27 cellular contexts compared by ENCODE assay signal in the genomic region with DNA sequence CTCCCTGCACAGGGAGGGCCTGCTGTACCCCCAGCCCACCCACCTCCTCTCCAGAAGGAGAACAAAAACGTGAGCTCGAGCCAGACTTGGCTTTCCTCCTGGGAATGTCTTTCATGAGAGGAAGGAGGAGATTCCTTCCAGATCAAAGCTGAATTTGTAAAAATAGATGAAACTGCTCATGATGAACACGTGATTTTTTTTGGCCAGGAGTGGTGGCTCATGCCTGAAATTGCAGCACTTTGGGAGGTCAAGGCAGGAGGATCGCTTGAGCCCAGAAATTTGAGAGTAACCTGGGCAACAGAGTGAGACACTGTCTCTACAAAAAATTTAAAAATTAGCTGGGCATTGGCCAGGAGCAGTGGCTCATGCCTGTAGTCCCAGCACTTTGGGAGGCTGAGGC. TPM values are rescaled to one million over a fixed set of nuclear protein-coding genes. Genes with fewer than 3 reads are reported as not detected.
"Had no signal": no experiment of that assay in that cellular context is flagged by ENCODE, and none has a peak within 500 bp of the region (broad histone marks: within the 10 kb centered on the region; RNA-seq: fewer than 3 reads in every experiment).

No MANE protein-coding gene starts in this region.

- H3K27me3 ChIP-seq: body of pancreas, gastrocnemius medialis, vagina had no signal

- ATAC-seq: activated CD4-positive, alpha-beta T cell treated with anti-CD3 and anti-CD28 coated beads for 36 hours; activated T-cell treated with anti-CD3 and anti-CD28 coated beads, Interleukin-2, amount 50 U/mL, for 4 hours; body of pancreas; gastrocnemius medialis; mucosa of descending colon; stimulated activated memory B cell treated with anti-CD40 and anti-IgM and Interleukin-4, amounts not matched to agents 10 μg/mL and 1 μg/mL and 100 μg/mL, for 72 hours had no signal

- H3K4me3 ChIP-seq: body of pancreas, gastrocnemius medialis, mucosa of descending colon, prostate gland, skin epidermis, thoracic aorta, vagina had no signal

- H3K4me1 ChIP-seq: gastrocnemius medialis, prostate gland had no signal

- H3K9me3 Mint-ChIP-seq: activated B cell treated with CpG ODN at 0.5 μM for 24 hours; activated T-cell treated with anti-CD3 and anti-CD28 coated beads, Interleukin-2, amount 50 U/mL, for 4 hours; activated T-helper 2 cell treated with anti-CD3 and anti-CD28 coated beads, Interferon-gamma antibody, Interleukin-2, Interleukin-4, amounts not matched to agents 10 μg/mL and 5 μg/mL and 100 μg/mL, durations not matched to agents 14 hours and 24 hours and 36 hours; memory B cell; stimulated activated memory B cell treated with anti-CD40 and anti-IgM and Interleukin-4, amounts not matched to agents 10 μg/mL and 1 μg/mL and 100 μg/mL, for 72 hours; T-helper 1 cell treated with Interleukin-12 subunit alpha and Interleukin-12 subunit beta and Interleukin-4 antibody, amounts not matched to agents 30 μg/mL and 1 μg/mL, for 36 hours; type B pancreatic cell had no signal

- H3K4me1 Mint-ChIP-seq: activated B cell treated with CpG ODN at 0.5 μM for 24 hours, memory B cell had no signal

- H3K27ac ChIP-seq: body of pancreas, prostate gland, skin epidermis, thoracic aorta, vagina had no signal

- H3K27me3 Mint-ChIP-seq: activated B cell treated with CpG ODN at 0.5 μM for 24 hours; activated CD4-positive, alpha-beta T cell treated with anti-CD3 and anti-CD28 coated beads for 36 hours; memory B cell; stimulated activated memory B cell treated with anti-CD40 and anti-IgM and Interleukin-4, amounts not matched to agents 10 μg/mL and 1 μg/mL and 100 μg/mL, for 72 hours; type B pancreatic cell had no signal

- DNase-seq: activated B cell treated with CpG ODN at 0.5 μM for 24 hours; activated CD4-positive, alpha-beta T cell treated with anti-CD3 and anti-CD28 coated beads for 36 hours; activated CD4-positive, alpha-beta T cell treated with anti-CD3 and anti-CD28 coated beads, Interleukin-2, amount 50 U/mL, for 4 hours; activated CD8-positive, alpha-beta memory T cell treated with anti-CD3 and anti-CD28 coated beads for 24 hours; activated CD8-positive, alpha-beta memory T cell treated with anti-CD3 and anti-CD28 coated beads, Interleukin-2, amount 50 U/mL, for 4 hours; activated naive CD4-positive, alpha-beta T cell treated with Interleukin-2 at 50 U/mL for 16 hours; activated T-cell treated with anti-CD3 and anti-CD28 coated beads, Interleukin-2, amount 50 U/mL, for 4 hours; body of pancreas; caudate nucleus; dermis blood vessel endothelial cell; effector CD8-positive, alpha-beta T cell; erythroblast; gastrocnemius medialis; hippocampal formation; stimulated activated CD4-positive, alpha-beta T cell treated with anti-CD3 and anti-CD28 coated beads, Interleukin-2, amount 100 ng/mL, for 24 hours; T1000 had no signal

- H3K4me3 Mint-ChIP-seq: activated B cell treated with CpG ODN at 0.5 μM for 24 hours; activated CD4-positive, alpha-beta T cell treated with anti-CD3 and anti-CD28 coated beads for 36 hours; activated T-cell treated with anti-CD3 and anti-CD28 coated beads, Interleukin-2, amount 50 U/mL, for 4 hours; memory B cell; stimulated activated memory B cell treated with anti-CD40 and anti-IgM and Interleukin-4, amounts not matched to agents 10 μg/mL and 1 μg/mL and 100 μg/mL, for 72 hours; T-helper 1 cell treated with Interleukin-12 subunit alpha and Interleukin-12 subunit beta and Interleukin-4 antibody, amounts not matched to agents 30 μg/mL and 1 μg/mL, for 36 hours; type B pancreatic cell had no signal

- H3K9me3 ChIP-seq: body of pancreas, gastrocnemius medialis, mucosa of descending colon, prostate gland, thoracic aorta, vagina had no signal

- H3K27ac Mint-ChIP-seq: activated B cell treated with CpG ODN at 0.5 μM for 24 hours; activated CD4-positive, alpha-beta T cell treated with anti-CD3 and anti-CD28 coated beads for 36 hours; activated T-helper 2 cell treated with anti-CD3 and anti-CD28 coated beads, Interferon-gamma antibody, Interleukin-2, Interleukin-4, amounts not matched to agents 10 μg/mL and 5 μg/mL and 100 μg/mL, durations not matched to agents 14 hours and 24 hours and 36 hours; memory B cell; stimulated activated memory B cell treated with anti-CD40 and anti-IgM and Interleukin-4, amounts not matched to agents 10 μg/mL and 1 μg/mL and 100 μg/mL, for 72 hours; T-helper 1 cell treated with Interleukin-12 subunit alpha and Interleukin-12 subunit beta and Interleukin-4 antibody, amounts not matched to agents 30 μg/mL and 1 μg/mL, for 36 hours; type B pancreatic cell had no signal

RNA-seq across cellular contexts. Expression of a gene that starts 37.7 kb away (rescaled TPM):
- total RNA-seq: activated CD4-positive, alpha-beta T cell treated with anti-CD3 and anti-CD28 coated beads for 36 hours; activated T-cell treated with anti-CD3 and anti-CD28 coated beads, Interleukin-2, amount 50 U/mL, for 4 hours; activated T-helper 2 cell treated with anti-CD3 and anti-CD28 coated beads, Interferon-gamma antibody, Interleukin-2, Interleukin-4, amounts not matched to agents 10 μg/mL and 5 μg/mL and 100 μg/mL, durations not matched to agents 14 hours and 24 hours and 36 hours; osteocyte had no signal
